In genomic region chr3:16441306-16441898, GRCh38 we compare ENCODE assay signal across 11 cellular contexts.
A peak's percentile ranks its signal among the peaks of the same experiment; 100 is the strongest.
DNase-seq lines count a peak whose midpoint lies in the region; ATAC-seq and TF ChIP-seq lines count a peak whose summit lies in the region.
"Had no signal": no experiment of that assay in that cellular context is flagged by ENCODE, and none has a peak within 500 bp of the region (broad histone marks: within the 10 kb centered on the region; RNA-seq: fewer than 3 reads in every experiment).

No MANE protein-coding gene starts in this region.

- H3K9me3 ChIP-seq in GM23248 (ENCODE audit: low read depth) (no peaks in the 10 kb centered on the region), smooth muscle cell (replicated peaks; ENCODE audit: low read depth) (no peaks in the 10 kb centered on the region), HAP-1 (no peaks in the 10 kb centered on the region)

- H3K9ac ChIP-seq in GM23248 = peak overlapping the region; percentile 36; the same call in 1 of the 2 replicates
- no peak overlapping the region for H3K9ac ChIP-seq in smooth muscle cell (ENCODE audit: low read depth)

- in situ Hi-C loops in GM23248 (cut with MboI) (no loop called here), HAP-1 (cut with MboI; ENCODE audit: low sequenced_read_pairs) (no loop called here)

- H3K27ac ChIP-seq in GM23248 (peak overlapping the region; percentile 35), smooth muscle cell (ENCODE audit: low read depth) (no peak overlapping the region)

- H3K4me3 ChIP-seq in GM23248 (no peak overlapping the region), smooth muscle cell (no peak overlapping the region), HAP-1 (no peak overlapping the region)

- H4K20me1 ChIP-seq in GM23248 (ENCODE audit: insufficient read depth) (no peaks in the 10 kb centered on the region), smooth muscle cell (ENCODE audit: low read depth) (peaks cover 4% of the 10 kb centered on the region)

- H3F3A ChIP-seq in GM23248 (ENCODE audit: insufficient read depth) (0 out of 2 replicates have a peak, but pooled peaks cover 4% of the 10 kb centered on the region), smooth muscle cell (ENCODE audit: low read depth) (no peaks in the 10 kb centered on the region)

- no peak for ATAC-seq in HG03108 (IDR thresholded peaks at IDR 0.05; ENCODE audit: unreplicated experiment)
- ATAC-seq in HG03175 (IDR thresholded peaks at IDR 0.05; ENCODE audit: unreplicated experiment) = no peak
- ATAC-seq: esophagus mucosa had no signal

- H2AFZ ChIP-seq in GM23248 = no peak overlapping the region
- no peak overlapping the region for H2AFZ ChIP-seq in smooth muscle cell (ENCODE audit: low read depth)

- H3K9me2 ChIP-seq in GM23248 (ENCODE audit: insufficient read depth) = no peaks in the 10 kb centered on the region

- TF ChIP-seq CTCF in smooth muscle cell (IDR thresholded peaks at IDR 0.05; ENCODE audit: borderline replicate concordance, insufficient read depth, poor library complexity, severe bottlenecking) = no peak

- H3K4me1 ChIP-seq in GM23248 (ENCODE audit: insufficient read depth) (peaks cover 27% of the 10 kb centered on the region), smooth muscle cell (ENCODE audit: low read depth) (no peaks in the 10 kb centered on the region), HAP-1 (no peaks in the 10 kb centered on the region)

- H3K4me2 ChIP-seq in GM23248 (ENCODE audit: unreplicated experiment) = no peak overlapping the region
- peak overlapping the region; percentile 54 for H3K4me2 ChIP-seq in smooth muscle cell

- no peaks in the 10 kb centered on the region for H3K27me3 ChIP-seq in GM23248 (replicated peaks; ENCODE audit: insufficient read depth)
- H3K27me3 ChIP-seq in smooth muscle cell (ENCODE audit: low read depth) = no peaks in the 10 kb centered on the region
- H3K27me3 ChIP-seq in HAP-1 (ENCODE audit: low read depth) = peaks cover 5% of the 10 kb centered on the region

- WGBS in GM23248 (ENCODE audit: low coverage in 1 of 2, low lambda C conversion rate in 2 of 2, missing lambda C conversion rate in 2 of 2), 2 experiments = 32 to 33% methylated on average over 5 of the region's 5 CpGs
- WGBS in smooth muscle cell (ENCODE audit: low lambda C conversion rate) = 60% methylated on average over 5 of the region's 5 CpGs

- DNase-seq in GM23248 (peak; percentile 39), NCI-H2171 (lab: John Stamatoyannopoulos, UW) (peak; percentile 79), dedifferentiated amniotic fluid mesenchymal stem cell (ENCODE audit: extremely low spot score) (peak; percentile 46), smooth muscle cell (lab: John Stamatoyannopoulos, UW; ENCODE audit: unreplicated experiment) (no peak), HAP-1 (ENCODE audit: low spot score in 2 of 2) (no peak)
- DNase-seq: activated CD4-positive, alpha-beta T cell treated with anti-CD3 and anti-CD28 coated beads, Interleukin-2, amount 50 U/mL, for 1 hour; midbrain; RPMI8226 had no signal

- H3K79me2 ChIP-seq in GM23248 (ENCODE audit: insufficient read depth) (peaks cover 77% of the 10 kb centered on the region), smooth muscle cell (ENCODE audit: low read depth) (peaks cover 2% of the 10 kb centered on the region)

- no peaks in the 10 kb centered on the region; the same call in 1 of the 2 replicates for H3K36me3 ChIP-seq in GM23248 (ENCODE audit: low read depth)
- no peaks in the 10 kb centered on the region for H3K36me3 ChIP-seq in smooth muscle cell (ENCODE audit: low read depth)
- no peaks in the 10 kb centered on the region for H3K36me3 ChIP-seq in HAP-1 (replicated peaks)

Comparison
In these comparisons a context has a peak if more than half of its experiments do, and no peak if none do; other contexts are left out.
1. DNase-seq: peak in GM23248 (single experiment), NCI-H2171 (single experiment) and dedifferentiated amniotic fluid mesenchymal stem cell (single experiment); none in smooth muscle cell (single experiment) and HAP-1 (0 of 2).